38 cellular contexts compared by ENCODE assay signal in genomic region chr6:114361036-114361435, GRCh38. TPM values are rescaled to one million over a fixed set of nuclear protein-coding genes. Genes with fewer than 3 reads are reported as not detected.
"Had no signal": no experiment of that assay in that cellular context is flagged by ENCODE, and none has a peak within 500 bp of the region (broad histone marks: within the 10 kb centered on the region; RNA-seq: fewer than 3 reads in every experiment).

No MANE protein-coding gene starts in this region.

- H3K27me3 ChIP-seq: adrenal gland, body of pancreas, brain microvascular endothelial cell, breast epithelium had no signal

- H3K36me3 ChIP-seq: adrenal gland, brain microvascular endothelial cell, breast epithelium had no signal

- H3K9me3 ChIP-seq: adrenal gland, body of pancreas, breast epithelium had no signal

- H3K4me1 Mint-ChIP-seq: activated CD4-positive, alpha-beta memory T cell treated with anti-CD3 and anti-CD28 coated beads, Interleukin-2, amount 10 ng/mL, durations not matched to agents 7 days and 5 days; activated CD4-positive, alpha-beta T cell treated with anti-CD3 and anti-CD28 coated beads for 36 hours; activated CD4-positive, alpha-beta T cell treated with anti-CD3 and anti-CD28 coated beads, Interleukin-2, amount 10 ng/mL, durations not matched to agents 7 days and 5 days; activated CD8-positive, alpha-beta memory T cell treated with anti-CD3 and anti-CD28 coated beads, Interleukin-2, amount 10 ng/mL, durations not matched to agents 7 days and 5 days; activated naive CD8-positive, alpha-beta T cell treated with anti-CD3 and anti-CD28 coated beads for 36 hours; activated T-helper 17 cell treated with anti-CD3 and anti-CD28 coated beads, Interleukin-2, amount 50 U/mL, for 72 hours; T-helper 17 cell had no signal

- DNase-seq: activated CD4-positive, alpha-beta memory T cell treated with anti-CD3 and anti-CD28 coated beads, Interleukin-2, amount 10 ng/mL, durations not matched to agents 7 days and 5 days; activated CD4-positive, alpha-beta T cell treated with anti-CD3 and anti-CD28 coated beads for 1 hour; activated CD4-positive, alpha-beta T cell treated with anti-CD3 and anti-CD28 coated beads for 36 hours; activated CD4-positive, alpha-beta T cell treated with anti-CD3 and anti-CD28 coated beads for 48 hours; activated CD4-positive, alpha-beta T cell treated with anti-CD3 and anti-CD28 coated beads, Interleukin-2, amount 10 ng/mL, durations not matched to agents 7 days and 5 days; activated CD4-positive, alpha-beta T cell treated with anti-CD3 and anti-CD28 coated beads, Interleukin-2, amount 50 U/mL, for 48 hours; activated CD4-positive, CD25-positive, alpha-beta regulatory T cell; activated CD8-positive, alpha-beta memory T cell treated with anti-CD3 and anti-CD28 coated beads for 24 hours; activated CD8-positive, alpha-beta memory T cell treated with anti-CD3 and anti-CD28 coated beads, Interleukin-2, amount 10 ng/mL, durations not matched to agents 7 days and 5 days; activated CD8-positive, alpha-beta memory T cell treated with anti-CD3 and anti-CD28 coated beads, Interleukin-2, amount 50 U/mL, for 48 hours; activated CD8-positive, alpha-beta T cell treated with anti-CD3 and anti-CD28 coated beads, Interleukin-2, amount 10 ng/mL, durations not matched to agents 7 days and 5 days; activated effector memory CD4-positive, alpha-beta T cell treated with anti-CD3 and anti-CD28 coated beads, Interleukin-2, amount 50 U/mL, for 16 hours; activated gamma-delta T cell treated with Interleukin-2 at 50 U/mL for 16 hours; activated naive CD4-positive, alpha-beta T cell; activated naive CD4-positive, alpha-beta T cell treated with anti-CD3 and anti-CD28 coated beads for 36 hours; activated naive CD4-positive, alpha-beta T cell treated with anti-CD3 and anti-CD28 coated beads, Interleukin-2, amount 50 U/mL, for 16 hours; activated naive CD8-positive, alpha-beta T cell treated with anti-CD3 and anti-CD28 coated beads for 36 hours; activated T-cell treated with anti-CD3 and anti-CD28 coated beads, Interleukin-2, amount 50 U/mL, for 4 hours; activated T-cell treated with anti-CD3 and anti-CD28 coated beads, Interleukin-2, amount 50 U/mL, for 72 hours; adrenal gland; amniotic stem cell; aorta; body of pancreas; brain microvascular endothelial cell; central memory CD4-positive, alpha-beta T cell; T-helper 17 cell; T-helper 9 cell had no signal

- H3K36me3 Mint-ChIP-seq: activated CD8-positive, alpha-beta memory T cell treated with anti-CD3 and anti-CD28 coated beads, Interleukin-2, amount 10 ng/mL, durations not matched to agents 7 days and 5 days; activated naive CD4-positive, alpha-beta T cell treated with anti-CD3 and anti-CD28 coated beads, Interleukin-2, amount 50 U/mL, for 72 hours; activated naive CD8-positive, alpha-beta T cell treated with anti-CD3 and anti-CD28 coated beads for 36 hours had no signal

- H3K9me3 Mint-ChIP-seq: activated CD4-positive, alpha-beta memory T cell treated with anti-CD3 and anti-CD28 coated beads, Interleukin-2, amount 10 ng/mL, durations not matched to agents 7 days and 5 days; activated CD4-positive, alpha-beta T cell treated with anti-CD3 and anti-CD28 coated beads, Interleukin-2, amount 10 ng/mL, durations not matched to agents 7 days and 5 days; activated naive CD4-positive, alpha-beta T cell treated with anti-CD3 and anti-CD28 coated beads for 36 hours; activated T-cell treated with anti-CD3 and anti-CD28 coated beads, Interleukin-2, amount 50 U/mL, for 4 hours; activated T-helper 1 cell treated with anti-CD3 and anti-CD28 coated beads, Interleukin-12 subunit alpha, Interleukin-12 subunit beta, Interleukin-2, Interleukin-4 antibody, amounts not matched to agents 30 ng/mL and 10 ng/mL and 1 ng/mL, durations not matched to agents 14 hours and 24 hours and 36 hours; activated T-helper 17 cell treated with anti-CD3 and anti-CD28 coated beads, Interleukin-2, amount 50 U/mL, for 72 hours had no signal

- H3K27me3 Mint-ChIP-seq: activated CD4-positive, alpha-beta memory T cell treated with anti-CD3 and anti-CD28 coated beads, Interleukin-2, amount 10 ng/mL, durations not matched to agents 7 days and 5 days; activated CD4-positive, alpha-beta T cell treated with anti-CD3 and anti-CD28 coated beads for 36 hours; activated CD4-positive, alpha-beta T cell treated with anti-CD3 and anti-CD28 coated beads, Interleukin-2, amount 10 ng/mL, durations not matched to agents 7 days and 5 days; activated CD8-positive, alpha-beta memory T cell treated with anti-CD3 and anti-CD28 coated beads, Interleukin-2, amount 10 ng/mL, durations not matched to agents 7 days and 5 days had no signal

- H3K4me3 ChIP-seq: adrenal gland, body of pancreas, breast epithelium had no signal

- H3K4me3 Mint-ChIP-seq: activated CD4-positive, alpha-beta memory T cell treated with anti-CD3 and anti-CD28 coated beads, Interleukin-2, amount 10 ng/mL, durations not matched to agents 7 days and 5 days; activated CD4-positive, alpha-beta T cell treated with anti-CD3 and anti-CD28 coated beads for 36 hours; activated CD4-positive, alpha-beta T cell treated with anti-CD3 and anti-CD28 coated beads, Interleukin-2, amount 10 ng/mL, durations not matched to agents 7 days and 5 days; activated CD8-positive, alpha-beta memory T cell treated with anti-CD3 and anti-CD28 coated beads, Interleukin-2, amount 10 ng/mL, durations not matched to agents 7 days and 5 days; activated CD8-positive, alpha-beta T cell treated with anti-CD3 and anti-CD28 coated beads, Interleukin-2, amount 10 ng/mL, durations not matched to agents 7 days and 5 days; activated naive CD4-positive, alpha-beta T cell treated with anti-CD3 and anti-CD28 coated beads for 36 hours; activated naive CD8-positive, alpha-beta T cell treated with anti-CD3 and anti-CD28 coated beads for 36 hours; activated T-cell treated with anti-CD3 and anti-CD28 coated beads, Interleukin-2, amount 50 U/mL, for 4 hours; activated T-cell treated with anti-CD3 and anti-CD28 coated beads, Interleukin-2, amount 50 U/mL, for 72 hours; activated T-helper 1 cell treated with anti-CD3 and anti-CD28 coated beads, Interleukin-12 subunit alpha, Interleukin-12 subunit beta, Interleukin-2, Interleukin-4 antibody, amounts not matched to agents 30 ng/mL and 10 ng/mL and 1 ng/mL, durations not matched to agents 14 hours and 24 hours and 36 hours; activated T-helper 17 cell treated with anti-CD3 and anti-CD28 coated beads, Interleukin-2, amount 50 U/mL, for 72 hours; T-helper 17 cell had no signal

- H3K27ac ChIP-seq: adrenal gland, body of pancreas, brain microvascular endothelial cell, breast epithelium, VCaP had no signal

- ATAC-seq: activated CD4-positive, alpha-beta T cell treated with anti-CD3 and anti-CD28 coated beads for 36 hours; activated CD4-positive, CD25-positive, alpha-beta regulatory T cell treated with anti-CD3 and anti-CD28 coated beads, Interleukin-2, amount 50 U/mL, for 24 hours; activated CD8-positive, alpha-beta memory T cell treated with anti-CD3 and anti-CD28 coated beads, Interleukin-2, amount 10 ng/mL, durations not matched to agents 7 days and 5 days; activated CD8-positive, alpha-beta T cell treated with anti-CD3 and anti-CD28 coated beads, Interleukin-2, amount 10 ng/mL, durations not matched to agents 7 days and 5 days; activated naive CD4-positive, alpha-beta T cell treated with anti-CD3 and anti-CD28 coated beads, Interleukin-2, amount 50 U/mL, for 72 hours; activated T-cell treated with anti-CD3 and anti-CD28 coated beads, Interleukin-2, amount 50 U/mL, for 4 hours; activated T-cell treated with anti-CD3 and anti-CD28 coated beads, Interleukin-2, amount 50 U/mL, for 72 hours; activated T-helper 17 cell treated with anti-CD3 and anti-CD28 coated beads, Interleukin-2, amount 50 U/mL, for 72 hours; body of pancreas; T-helper 17 cell had no signal

- H3K27ac Mint-ChIP-seq: activated CD4-positive, alpha-beta memory T cell treated with anti-CD3 and anti-CD28 coated beads, Interleukin-2, amount 10 ng/mL, durations not matched to agents 7 days and 5 days; activated CD4-positive, alpha-beta T cell treated with anti-CD3 and anti-CD28 coated beads for 36 hours; activated CD4-positive, alpha-beta T cell treated with anti-CD3 and anti-CD28 coated beads, Interleukin-2, amount 10 ng/mL, durations not matched to agents 7 days and 5 days; activated CD8-positive, alpha-beta memory T cell treated with anti-CD3 and anti-CD28 coated beads, Interleukin-2, amount 10 ng/mL, durations not matched to agents 7 days and 5 days; activated CD8-positive, alpha-beta T cell treated with anti-CD3 and anti-CD28 coated beads, Interleukin-2, amount 10 ng/mL, durations not matched to agents 7 days and 5 days; activated naive CD4-positive, alpha-beta T cell treated with anti-CD3 and anti-CD28 coated beads for 36 hours; activated naive CD4-positive, alpha-beta T cell treated with anti-CD3 and anti-CD28 coated beads, Interleukin-2, amount 50 U/mL, for 72 hours; activated naive CD8-positive, alpha-beta T cell treated with anti-CD3 and anti-CD28 coated beads for 36 hours; activated T-cell treated with anti-CD3 and anti-CD28 coated beads, Interleukin-2, amount 50 U/mL, for 72 hours; activated T-helper 1 cell treated with anti-CD3 and anti-CD28 coated beads, Interleukin-12 subunit alpha, Interleukin-12 subunit beta, Interleukin-2, Interleukin-4 antibody, amounts not matched to agents 30 ng/mL and 10 ng/mL and 1 ng/mL, durations not matched to agents 14 hours and 24 hours and 36 hours; activated T-helper 17 cell treated with anti-CD3 and anti-CD28 coated beads, Interleukin-2, amount 50 U/mL, for 72 hours; T-helper 17 cell had no signal

- H3K4me1 ChIP-seq: adrenal gland, body of pancreas, breast epithelium had no signal

- FAIRE-seq: astrocyte, colon, TTC549 had no signal

RNA-seq across cellular contexts. Expression of gene HS3ST5, which starts 18.2 kb away (rescaled TPM):
- total RNA-seq: activated CD4-positive, alpha-beta memory T cell treated with anti-CD3 and anti-CD28 coated beads, Interleukin-2, amount 10 ng/mL, durations not matched to agents 7 days and 5 days; activated CD4-positive, alpha-beta T cell treated with anti-CD3 and anti-CD28 coated beads for 36 hours; activated CD4-positive, alpha-beta T cell treated with anti-CD3 and anti-CD28 coated beads, Interleukin-2, amount 10 ng/mL, durations not matched to agents 7 days and 5 days; activated CD8-positive, alpha-beta memory T cell treated with anti-CD3 and anti-CD28 coated beads, Interleukin-2, amount 10 ng/mL, durations not matched to agents 7 days and 5 days; activated CD8-positive, alpha-beta T cell treated with anti-CD3 and anti-CD28 coated beads, Interleukin-2, amount 10 ng/mL, durations not matched to agents 7 days and 5 days; activated naive CD4-positive, alpha-beta T cell treated with anti-CD3 and anti-CD28 coated beads for 36 hours; activated naive CD4-positive, alpha-beta T cell treated with anti-CD3 and anti-CD28 coated beads, Interleukin-2, amount 50 U/mL, for 72 hours; activated naive CD8-positive, alpha-beta T cell treated with anti-CD3 and anti-CD28 coated beads for 36 hours; activated T-cell treated with anti-CD3 and anti-CD28 coated beads, Interleukin-2, amount 50 U/mL, for 4 hours; activated T-cell treated with anti-CD3 and anti-CD28 coated beads, Interleukin-2, amount 50 U/mL, for 72 hours; activated T-helper 1 cell treated with anti-CD3 and anti-CD28 coated beads, Interleukin-12 subunit alpha, Interleukin-12 subunit beta, Interleukin-2, Interleukin-4 antibody, amounts not matched to agents 30 ng/mL and 10 ng/mL and 1 ng/mL, durations not matched to agents 14 hours and 24 hours and 36 hours; activated T-helper 17 cell treated with anti-CD3 and anti-CD28 coated beads, Interleukin-2, amount 50 U/mL, for 72 hours; aorta; breast epithelium; T-helper 1 cell treated with Interleukin-12 subunit alpha and Interleukin-12 subunit beta and Interleukin-4 antibody, amounts not matched to agents 30 ng/mL and 1 ng/mL, for 36 hours; T-helper 17 cell; T-helper 2 cell treated with Interferon-gamma antibody and Interleukin-4, amounts not matched to agents 100 ng/mL and 5 ng/mL, for 36 hours had no signal
- polyA plus RNA-seq: aorta had no signal
